In the genomic region with DNA sequence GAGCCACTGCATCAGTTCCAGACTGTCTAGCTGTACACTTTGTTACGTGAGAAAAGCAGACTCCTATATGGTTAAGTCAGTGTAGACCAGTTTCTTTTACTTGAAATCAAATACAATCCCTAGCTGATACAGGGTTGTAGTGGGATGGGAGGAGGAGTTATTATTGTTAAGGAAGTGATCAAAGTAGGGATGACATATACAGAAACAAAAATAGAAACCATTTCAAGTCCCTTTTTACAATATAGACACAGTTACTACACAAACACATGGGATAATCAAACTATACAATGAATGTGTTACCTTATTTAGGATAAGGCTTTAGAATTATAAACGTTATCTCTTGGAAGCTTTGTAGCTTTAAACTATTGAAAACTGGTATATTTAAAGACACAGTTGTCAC, we compare ENCODE assay signal across 6 cellular contexts.
"Had no signal": no experiment of that assay in that cellular context is flagged by ENCODE, and none has a peak within 500 bp of the region (broad histone marks: within the 10 kb centered on the region; RNA-seq: fewer than 3 reads in every experiment).

No MANE protein-coding gene starts in this region.

- FAIRE-seq: HepG2, HTR-8/SVneo, K562 had no signal

- H3K4me3 Mint-ChIP-seq: IgD-negative memory B cell had no signal

- H3K4me3 ChIP-seq: K562 had no signal

- H3K27me3 Mint-ChIP-seq: IgD-negative memory B cell had no signal

- H3K4me1 Mint-ChIP-seq: IgD-negative memory B cell had no signal

- ATAC-seq: HepG2, K562 had no signal

- H3K36me3 Mint-ChIP-seq: IgD-negative memory B cell had no signal

- DNase-seq: IMR-90, KBM-7 had no signal

- H3K9me3 Mint-ChIP-seq: IgD-negative memory B cell had no signal

- H3K27ac Mint-ChIP-seq: IgD-negative memory B cell had no signal
